21 cellular contexts compared by ENCODE assay signal in genomic region chr14:105107781-105108515, GRCh38. TPM values are rescaled to one million over a fixed set of nuclear protein-coding genes. Genes with fewer than 3 reads are reported as not detected.
DNase-seq lines count a peak whose midpoint lies in the region; ATAC-seq and TF ChIP-seq lines count a peak whose summit lies in the region.
"Had no signal": no experiment of that assay in that cellular context is flagged by ENCODE, and none has a peak within 500 bp of the region (broad histone marks: within the 10 kb centered on the region; RNA-seq: fewer than 3 reads in every experiment).

No MANE protein-coding gene starts in this region.

- no peaks in the 10 kb centered on the region; the same call in 1 of the 2 replicates for H3K9me3 ChIP-seq in HAP-1
- H3K9me3 ChIP-seq: Peyer's patch, SJCRH30 had no signal

- H3K36me3 ChIP-seq in HAP-1 (replicated peaks): no peaks in the 10 kb centered on the region
- H3K36me3 ChIP-seq: Peyer's patch, SJCRH30 had no signal

- H3K27ac ChIP-seq in caudate nucleus (ENCODE audit: low read depth, low read length): no peak overlapping the region
- H3K27ac ChIP-seq: Peyer's patch, SJCRH30 had no signal

- H3K4me3 Mint-ChIP-seq in progenitor cell of endocrine pancreas (ENCODE audit: low read depth): no peak overlapping the region
- no peak overlapping the region for H3K4me3 Mint-ChIP-seq in natural killer cell treated with Interleukin-12 subunit alpha and Interleukin-12 subunit beta and Interleukin-15 and Interleukin-18, amount 100 ng/mL, for 72 hours
- H3K4me3 Mint-ChIP-seq: CD4-positive, CD25-positive, alpha-beta regulatory T cell had no signal

- in situ Hi-C loops in HAP-1 (cut with MboI; ENCODE audit: low sequenced_read_pairs): no loop called here

- H3K9me3 Mint-ChIP-seq in progenitor cell of endocrine pancreas (ENCODE audit: low read depth): peaks cover 5% of the 10 kb centered on the region
- H3K9me3 Mint-ChIP-seq in natural killer cell treated with Interleukin-12 subunit alpha and Interleukin-12 subunit beta and Interleukin-15 and Interleukin-18, amount 100 ng/mL, for 72 hours: no peaks in the 10 kb centered on the region

- ATAC-seq in natural killer cell treated with Interleukin-12 subunit alpha and Interleukin-12 subunit beta and Interleukin-15 and Interleukin-18, amount 100 ng/mL, for 72 hours: no peak

- peaks cover 27% of the 10 kb centered on the region for H3K27me3 Mint-ChIP-seq in progenitor cell of endocrine pancreas
- peaks cover 29 to 38% of the 10 kb centered on the region in 2 donors for H3K27me3 Mint-ChIP-seq in natural killer cell treated with Interleukin-12 subunit alpha and Interleukin-12 subunit beta and Interleukin-15 and Interleukin-18, amount 100 ng/mL, for 72 hours

- no peak overlapping the region for H3K4me3 ChIP-seq in HAP-1
- H3K4me3 ChIP-seq: Peyer's patch, SJCRH30 had no signal

- peak overlapping the region; percentile 62 for H3K27ac Mint-ChIP-seq in progenitor cell of endocrine pancreas
- no peak overlapping the region for H3K27ac Mint-ChIP-seq in natural killer cell treated with Interleukin-12 subunit alpha and Interleukin-12 subunit beta and Interleukin-15 and Interleukin-18, amount 100 ng/mL, for 72 hours

- peaks cover 3% of the 10 kb centered on the region for H3K4me1 Mint-ChIP-seq in progenitor cell of endocrine pancreas (ENCODE audit: low read depth)
- H3K4me1 Mint-ChIP-seq in natural killer cell treated with Interleukin-12 subunit alpha and Interleukin-12 subunit beta and Interleukin-15 and Interleukin-18, amount 100 ng/mL, for 72 hours (ENCODE audit: low read depth in 2 of 2): no peaks in the 10 kb centered on the region

- peaks cover 26% of the 10 kb centered on the region for H3K27me3 ChIP-seq in HAP-1 (ENCODE audit: low read depth)
- H3K27me3 ChIP-seq: Peyer's patch had no signal

- no peaks in the 10 kb centered on the region for H3K4me1 ChIP-seq in HAP-1
- H3K4me1 ChIP-seq: Peyer's patch, SJCRH30 had no signal

- no peaks in the 10 kb centered on the region for H3K36me3 Mint-ChIP-seq in progenitor cell of endocrine pancreas (ENCODE audit: insufficient read depth)
- H3K36me3 Mint-ChIP-seq in natural killer cell treated with Interleukin-12 subunit alpha and Interleukin-12 subunit beta and Interleukin-15 and Interleukin-18, amount 100 ng/mL, for 72 hours: no peaks in the 10 kb centered on the region
- H3K36me3 Mint-ChIP-seq: CD4-positive, CD25-positive, alpha-beta regulatory T cell had no signal

- peak; percentile 3 for DNase-seq in AG08396 (ENCODE audit: low spot score)
- DNase-seq in NCI-H69 (lab: John Stamatoyannopoulos, UW): peak; percentile 67
- peak; percentile 26 for DNase-seq in ecto neural progenitor cell (ENCODE audit: low spot score)
- DNase-seq in progenitor cell of endocrine pancreas (ENCODE audit: low spot score, unreplicated experiment): no peak
- DNase-seq in caudate nucleus (lab: John Stamatoyannopoulos, UW): no peak
- no peak for DNase-seq in NCI-H748 treated with DMSO at 0.1 percent for 48 hours (lab: John Stamatoyannopoulos, UW)
- DNase-seq in HAP-1 (ENCODE audit: low spot score in 2 of 2): no peak
- no peak for DNase-seq in natural killer cell treated with Interleukin-12 subunit alpha and Interleukin-12 subunit beta and Interleukin-15 and Interleukin-18, amount 100 ng/mL, for 72 hours (ENCODE audit: low spot score)
- DNase-seq: CD4-positive, CD25-positive, alpha-beta regulatory T cell; EL; GF-D8; Karpas-422; NCI-H1694; NCI-H2081 treated with DMSO at 0.1 percent for 48 hours; NCI-H510A; NCI-H774; NK-92 treated with Interleukin-12 subunit alpha and Interleukin-12 subunit beta, amount 100 ng/mL, for 24 hours; SJCRH30 had no signal

- no peak for TF ChIP-seq CTCF in progenitor cell of endocrine pancreas (IDR thresholded peaks at IDR 0.05; ENCODE audit: unreplicated experiment)

RNA-seq across cellular contexts. Expression of gene GPR132, which starts 42.7 kb away (rescaled TPM):
- total RNA-seq in progenitor cell of endocrine pancreas: 0.57 and 0.69 TPM in 2 replicates
- total RNA-seq in natural killer cell treated with Interleukin-12 subunit alpha and Interleukin-12 subunit beta and Interleukin-15 and Interleukin-18, amount 100 ng/mL, for 72 hours: 10 to 100 TPM; 80.9 to 88.3 TPM
- total RNA-seq: A673, H1 had no signal

Comparison
In these comparisons a context has a peak if more than half of its experiments do, and no peak if none do; other contexts are left out.
1. DNase-seq: peak in AG08396 (single experiment), NCI-H69 (single experiment) and ecto neural progenitor cell (single experiment); none in progenitor cell of endocrine pancreas (single experiment), caudate nucleus (0 of 61), NCI-H748 treated with DMSO at 0.1 percent for 48 hours (single experiment), HAP-1 (0 of 2) and natural killer cell treated with Interleukin-12 subunit alpha and Interleukin-12 subunit beta and Interleukin-15 and Interleukin-18, amount 100 ng/mL, for 72 hours (single experiment).
2. RNA of gene GPR132, which starts 42.7 kb away (total RNA-seq): 80.9 to 88.3 TPM in natural killer cell treated with Interleukin-12 subunit alpha and Interleukin-12 subunit beta and Interleukin-15 and Interleukin-18, amount 100 ng/mL, for 72 hours; 0.57 to 0.69 TPM in progenitor cell of endocrine pancreas; every median in the first group is over 10 times any median in the second.